Comparison of ENCODE assay signal across 20 cellular contexts in the genomic region with DNA sequence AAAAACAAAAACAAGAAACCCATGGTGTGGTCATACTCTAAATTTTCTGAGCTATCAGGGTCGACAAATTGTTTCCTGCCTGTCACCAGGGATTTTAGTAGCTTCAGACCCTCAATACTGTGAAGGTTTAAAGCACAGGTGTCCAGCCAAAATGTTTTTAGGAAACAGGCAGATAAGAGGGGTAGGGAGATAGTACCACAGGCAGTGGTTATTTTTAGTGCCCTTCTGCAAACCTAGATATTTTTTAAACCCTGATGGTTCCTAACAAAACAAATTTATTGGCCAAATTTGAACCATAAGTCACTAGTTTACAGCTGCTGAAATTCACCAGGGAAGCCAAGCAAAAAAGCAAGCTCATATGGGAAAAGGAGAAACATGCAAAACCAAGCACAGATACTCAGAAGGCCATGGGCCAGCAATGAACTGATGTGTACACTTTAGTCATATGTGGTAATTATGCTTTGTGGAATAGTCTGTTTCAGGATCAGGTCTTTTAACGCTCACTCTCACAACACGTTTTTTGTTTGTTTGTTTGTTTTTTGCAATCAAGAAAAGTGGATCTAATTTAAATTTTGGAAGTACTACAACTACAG.
"Had no signal": no experiment of that assay in that cellular context is flagged by ENCODE, and none has a peak within 500 bp of the region (broad histone marks: within the 10 kb centered on the region; RNA-seq: fewer than 3 reads in every experiment).

No MANE protein-coding gene starts in this region.

- H3K36me3 ChIP-seq: esophagus muscularis mucosa, prostate gland, right lobe of liver, tibial artery, upper lobe of left lung, uterus had no signal

- H3K9me3 ChIP-seq: esophagus muscularis mucosa, prostate gland, right lobe of liver, tibial artery, upper lobe of left lung, uterus had no signal

- H3K4me1 ChIP-seq: foreskin keratinocyte, parathyroid adenoma, prostate gland, right lobe of liver, uterus had no signal

- H3K4me3 ChIP-seq: esophagus muscularis mucosa, prostate gland, right lobe of liver, tibial artery, upper lobe of left lung, uterus had no signal

- H3K27me3 ChIP-seq: esophagus muscularis mucosa, foreskin keratinocyte, right lobe of liver, tibial artery, upper lobe of left lung, uterus had no signal

- ATAC-seq: effector memory CD8-positive, alpha-beta T cell; foreskin keratinocyte; left cardiac atrium; naive thymus-derived CD4-positive, alpha-beta T cell; right lobe of liver; stimulated activated effector memory CD8-positive, alpha-beta T cell treated with anti-CD3 and anti-CD28 coated beads, Interleukin-12 subunit alpha, Interleukin-12 subunit beta, amount 100 ng/mL, for 72 hours; stimulated activated naive CD8-positive, alpha-beta T cell treated with anti-CD3 and anti-CD28 coated beads, Interleukin-15, Interleukin-2, amounts not matched to agents 100 U/mL and 50 U/mL, for 24 hours had no signal

- H3K27ac ChIP-seq: epithelial cell of prostate, esophagus muscularis mucosa, foreskin keratinocyte, parathyroid adenoma, prostate gland, right lobe of liver, tibial artery, upper lobe of left lung, uterus had no signal

- FAIRE-seq: keratinocyte had no signal

- DNase-seq: effector memory CD8-positive, alpha-beta T cell; foreskin keratinocyte; immature natural killer cell; left cardiac atrium; mammary epithelial cell; naive thymus-derived CD4-positive, alpha-beta T cell; nephron progenitor cell; right lobe of liver; stimulated activated CD4-positive, alpha-beta T cell treated with anti-CD3 and anti-CD28 coated beads, Interleukin-4, amount 100 ng/mL, for 1 hour; stimulated activated CD8-positive, alpha-beta memory T cell treated with anti-CD3 and anti-CD28 coated beads, Interleukin-4, amount 100 ng/mL, for 48 hours; stimulated activated naive CD8-positive, alpha-beta T cell treated with anti-CD3 and anti-CD28 coated beads, Interleukin-15, Interleukin-2, amounts not matched to agents 100 U/mL and 50 U/mL, for 24 hours; tibial artery; upper lobe of left lung; uterus had no signal
